Comparison of ENCODE assay signal across 8 cellular contexts in the genomic region with DNA sequence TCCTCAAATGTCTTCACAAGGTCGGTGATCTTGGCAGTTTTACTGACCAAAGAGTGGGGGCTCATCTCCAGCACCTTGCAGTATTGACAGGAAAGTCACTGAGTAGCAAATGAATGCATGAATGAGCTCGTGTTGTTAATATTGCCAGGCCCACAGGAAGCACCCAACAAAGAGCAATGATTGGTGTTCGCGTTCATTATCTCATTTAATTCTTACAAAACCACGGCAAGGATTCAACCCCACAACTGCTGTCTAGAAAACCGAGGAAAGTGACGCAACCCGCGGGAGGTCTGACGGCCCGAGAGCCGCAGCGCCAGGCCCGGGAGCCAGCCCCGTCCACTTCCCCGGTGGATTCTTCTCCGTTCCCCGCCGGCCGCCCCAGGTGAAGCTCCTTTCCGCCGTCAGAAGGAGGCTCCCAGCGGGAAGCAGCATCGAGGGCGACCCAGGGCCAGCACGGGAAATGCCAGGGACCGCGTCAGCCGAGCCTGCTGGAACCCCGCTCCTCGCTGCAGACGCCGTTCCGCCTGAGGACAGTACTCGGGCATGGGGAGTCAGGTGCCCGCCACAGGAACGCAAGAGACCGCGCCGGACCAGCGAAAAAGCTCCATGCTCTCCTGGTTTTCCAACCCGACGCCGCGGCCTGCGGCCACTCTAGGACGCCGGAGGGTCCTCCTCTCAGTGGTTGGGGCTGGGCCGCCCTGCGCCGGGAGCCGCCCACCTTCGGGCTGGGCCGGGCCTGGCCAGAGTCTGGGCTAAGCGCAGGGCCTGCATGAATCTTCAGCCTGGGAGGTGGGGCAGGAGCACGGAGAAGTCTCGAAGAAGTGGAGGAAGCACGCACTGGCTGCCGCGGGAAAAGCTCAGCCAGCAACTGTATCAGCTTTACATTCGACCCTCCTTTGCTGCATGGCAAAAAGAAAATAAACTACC. TPM values are rescaled to one million over a fixed set of nuclear protein-coding genes. Genes with fewer than 3 reads are reported as not detected.
DNase-seq lines count a peak whose midpoint lies in the region; ATAC-seq and TF ChIP-seq lines count a peak whose summit lies in the region.

No MANE protein-coding gene starts in this region.

- no peaks in the 10 kb centered on the region for H3K36me3 ChIP-seq in BLaER1

- peak overlapping the region; percentile 81 for H3K4me2 ChIP-seq in BLaER1

- peak; percentile 50 for TF ChIP-seq POLR2A in GM19099 (IDR thresholded peaks at IDR 0.05; ENCODE audit: extremely low read depth, insufficient read length, low read depth)

- peak overlapping the region; percentile 94 for H3K9ac ChIP-seq in BLaER1

- ATAC-seq in HG03280 (IDR thresholded peaks at IDR 0.05; ENCODE audit: unreplicated experiment): peak; percentile 80
- ATAC-seq in left colon: peak; percentile 99

- intact Hi-C loops in left colon (cut with DNase I, micrococcal nuclease): no loop called here

- H3K27ac ChIP-seq in BLaER1: peak overlapping the region; percentile 96

- H3K4me3 ChIP-seq in BLaER1: peak overlapping the region; percentile 86

- peak; percentile 32 for DNase-seq in NCI-H510A (lab: John Stamatoyannopoulos, UW)
- peak; percentile 49 for DNase-seq in activated CD4-positive, alpha-beta T cell treated with anti-CD3 and anti-CD28 coated beads for 48 hours
- DNase-seq in dedifferentiated amniotic fluid mesenchymal stem cell (ENCODE audit: extremely low spot score): peak; percentile 84
- peak; percentile 92 to 93 for DNase-seq in left colon
- DNase-seq in stimulated activated CD4-positive, alpha-beta T cell treated with anti-CD3 and anti-CD28 coated beads, Interleukin-2, amount 100 ng/mL, for 24 hours: peak; percentile 35 to 50

- H3K4me1 ChIP-seq in BLaER1: peaks cover 22% of the 10 kb centered on the region

- H3K27me3 ChIP-seq in BLaER1: no peaks in the 10 kb centered on the region

- no peaks in the 10 kb centered on the region for H4K20me1 ChIP-seq in BLaER1

- no peaks in the 10 kb centered on the region for H3K9me3 ChIP-seq in BLaER1

RNA-seq across cellular contexts. Expression of a gene that starts 19.8 kb away (rescaled TPM):
- 10 to 100 TPM; 11.6 to 15.6 TPM for total RNA-seq in left colon

Comparison
In these comparisons a context has a peak if more than half of its experiments do, and no peak if none do; other contexts are left out.
1. Peak in every context shown above with its lines: DNase-seq, ATAC-seq, H3K4me3 ChIP-seq and H3K27ac ChIP-seq.
2. DNase-seq: peak in every context shown above with its lines; median percentile 92 in left colon; 84 in dedifferentiated amniotic fluid mesenchymal stem cell; 49 in activated CD4-positive, alpha-beta T cell treated with anti-CD3 and anti-CD28 coated beads for 48 hours; 42 in stimulated activated CD4-positive, alpha-beta T cell treated with anti-CD3 and anti-CD28 coated beads, Interleukin-2, amount 100 ng/mL, for 24 hours; 32 in NCI-H510A.